32 cellular contexts compared by ENCODE assay signal in the genomic region with DNA sequence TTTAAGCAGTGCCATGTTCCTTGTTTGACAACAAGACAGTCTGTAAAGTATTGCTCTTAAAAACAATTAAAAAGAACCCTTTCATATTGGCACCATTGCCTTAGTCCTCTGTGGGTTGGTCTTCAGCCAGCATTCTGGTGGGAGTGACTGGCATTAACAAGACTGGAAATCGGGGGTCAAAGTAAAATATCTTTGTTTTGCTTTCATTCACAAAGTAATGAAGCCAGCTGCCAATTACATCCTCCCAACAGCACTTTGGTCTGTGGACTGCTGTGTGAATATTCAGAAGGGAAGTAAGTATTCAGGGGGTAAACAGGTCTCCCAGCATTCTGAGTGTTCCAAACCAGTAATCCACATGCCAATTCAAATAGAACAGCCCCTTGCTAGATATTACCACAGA. TPM values are rescaled to one million over a fixed set of nuclear protein-coding genes. Genes with fewer than 3 reads are reported as not detected.
"Had no signal": no experiment of that assay in that cellular context is flagged by ENCODE, and none has a peak within 500 bp of the region (broad histone marks: within the 10 kb centered on the region; RNA-seq: fewer than 3 reads in every experiment).

No MANE protein-coding gene starts in this region.

- H3K27me3 ChIP-seq: ascending aorta, MG63, SJCRH30 had no signal

- H3K27ac ChIP-seq: ascending aorta, RWPE1, WERI-Rb-1 had no signal

- H3K27ac Mint-ChIP-seq: activated CD4-positive, alpha-beta memory T cell treated with anti-CD3 and anti-CD28 coated beads, Interleukin-2, amount 10 ng/mL, durations not matched to agents 7 days and 5 days; activated CD4-positive, alpha-beta T cell treated with anti-CD3 and anti-CD28 coated beads for 36 hours; activated naive CD4-positive, alpha-beta T cell treated with anti-CD3 and anti-CD28 coated beads, Interleukin-2, amount 50 U/mL, for 24 hours; activated naive CD8-positive, alpha-beta T cell treated with anti-CD3 and anti-CD28 coated beads, Interleukin-2, amount 50 U/mL, for 24 hours; activated T-cell treated with anti-CD3 and anti-CD28 coated beads, Interleukin-2, amount 50 U/mL, for 24 hours; activated T-helper 1 cell treated with anti-CD3 and anti-CD28 coated beads, Interleukin-12 subunit alpha, Interleukin-12 subunit beta, Interleukin-2, Interleukin-4 antibody, amounts not matched to agents 30 ng/mL and 10 ng/mL and 1 ng/mL, durations not matched to agents 14 hours and 24 hours and 36 hours had no signal

- H3K9me3 Mint-ChIP-seq: activated CD4-positive, alpha-beta memory T cell treated with anti-CD3 and anti-CD28 coated beads, Interleukin-2, amount 10 ng/mL, durations not matched to agents 7 days and 5 days; activated naive CD4-positive, alpha-beta T cell treated with anti-CD3 and anti-CD28 coated beads, Interleukin-2, amount 50 U/mL, for 24 hours; activated naive CD8-positive, alpha-beta T cell treated with anti-CD3 and anti-CD28 coated beads, Interleukin-2, amount 50 U/mL, for 24 hours; activated T-cell treated with anti-CD3 and anti-CD28 coated beads, Interleukin-2, amount 50 U/mL, for 24 hours; activated T-helper 1 cell treated with anti-CD3 and anti-CD28 coated beads, Interleukin-12 subunit alpha, Interleukin-12 subunit beta, Interleukin-2, Interleukin-4 antibody, amounts not matched to agents 30 ng/mL and 10 ng/mL and 1 ng/mL, durations not matched to agents 14 hours and 24 hours and 36 hours; brain; central memory CD8-positive, alpha-beta T cell had no signal

- H3K36me3 ChIP-seq: MG63, SJCRH30, WERI-Rb-1 had no signal

- H3K9me2 ChIP-seq: SK-N-SH had no signal

- H3K9ac ChIP-seq: SK-N-SH had no signal

- H3K4me2 ChIP-seq: SK-N-SH had no signal

- H3K36me3 Mint-ChIP-seq: activated naive CD4-positive, alpha-beta T cell treated with anti-CD3 and anti-CD28 coated beads, Interleukin-2, amount 50 U/mL, for 24 hours had no signal

- H3K4me3 ChIP-seq: ascending aorta, MG63, SJCRH30 had no signal

- H3K9me3 ChIP-seq: ascending aorta, MG63, SJCRH30, SK-N-SH had no signal

- H3K4me1 ChIP-seq: ascending aorta had no signal

- DNase-seq: activated CD4-positive, alpha-beta memory T cell treated with anti-CD3 and anti-CD28 coated beads, Interleukin-2, amount 10 ng/mL, durations not matched to agents 7 days and 5 days; activated CD4-positive, alpha-beta T cell treated with anti-CD3 and anti-CD28 coated beads for 36 hours; activated CD4-positive, alpha-beta T cell treated with anti-CD3 and anti-CD28 coated beads, Interleukin-2, amount 50 U/mL, for 1 hour; activated effector memory CD4-positive, alpha-beta T cell treated with Interleukin-2 at 50 U/mL for 16 hours; activated naive CD4-positive, alpha-beta T cell; activated naive CD8-positive, alpha-beta T cell treated with anti-CD3 and anti-CD28 coated beads, Interleukin-2, amount 50 U/mL, for 24 hours; activated T-cell treated with anti-CD3 and anti-CD28 coated beads, Interleukin-2, amount 50 U/mL, for 24 hours; amniotic stem cell; MG63; MV-4-11; NCI-H1092 treated with DMSO at 0.1 percent for 48 hours; NCI-H1417 treated with DMSO at 0.1 percent for 48 hours; NCI-H1694; NCI-H2029; NCI-H2107; NCI-H2171 treated with DMSO at 0.1 percent for 48 hours; NCI-H226; NCI-H510A; NCI-H526 treated with DMSO at 0.1 percent for 48 hours; NCI-H82; Right ventricle myocardium superior; SJCRH30; SK-N-SH; T-helper 1 cell; WERI-Rb-1 had no signal

- ATAC-seq: activated CD4-positive, alpha-beta T cell treated with anti-CD3 and anti-CD28 coated beads for 36 hours; activated naive CD8-positive, alpha-beta T cell treated with anti-CD3 and anti-CD28 coated beads, Interleukin-2, amount 50 U/mL, for 24 hours; Panc1 had no signal

RNA-seq across cellular contexts. Expression of a gene that starts 56.7 kb away (rescaled TPM):
- total RNA-seq: SJCRH30 had no signal
